In genomic region chr3:49248828-49249227, GRCh38 we compare ENCODE assay signal across 10 cellular contexts. TPM values are rescaled to one million over a fixed set of nuclear protein-coding genes. Genes with fewer than 3 reads are reported as not detected.
DNase-seq lines count a peak whose midpoint lies in the region; ATAC-seq, FAIRE-seq and TF ChIP-seq lines count a peak whose summit lies in the region.
"Had no signal": no experiment of that assay in that cellular context is flagged by ENCODE, and none has a peak within 500 bp of the region (broad histone marks: within the 10 kb centered on the region; RNA-seq: fewer than 3 reads in every experiment).

No MANE protein-coding gene starts in this region.

- DNase-seq in KBM-7 = peak; percentile 71
- DNase-seq in activated B cell treated with CpG ODN at 0.5 μM for 24 hours = no peak
- no peak for DNase-seq in left lung
- DNase-seq in suprapubic skin (ENCODE audit: low spot score in 2 of 2) = no peak
- DNase-seq in GM19240 (ENCODE audit: insufficient read length, low spot score) = no peak
- DNase-seq in activated CD4-positive, alpha-beta T cell treated with anti-CD3 and anti-CD28 coated beads, Interleukin-2, amount 50 U/mL, for 1 hour = no peak
- DNase-seq in retina = no peak
- DNase-seq in kidney = no peak
- DNase-seq: effector CD4-positive, alpha-beta T cell; stimulated activated naive CD4-positive, alpha-beta T cell treated with Interleukin-2 at 50 U/mL for 16 hours had no signal

- CTCF ChIA-PET in activated B cell treated with CpG ODN at 0.5 μM for 24 hours (lab: Charles Lee) = no interaction called here

- H3K27me3 ChIP-seq in left lung = no peaks in the 10 kb centered on the region
- H3K27me3 ChIP-seq in suprapubic skin = no peaks in the 10 kb centered on the region

- H3K4me3 ChIP-seq in left lung = no peak overlapping the region
- H3K4me3 ChIP-seq in suprapubic skin = no peak overlapping the region
- H3K4me3 ChIP-seq in kidney (ENCODE audit: low read length in 2 of 2) = no peak overlapping the region

- no peaks in the 10 kb centered on the region for H3K36me3 Mint-ChIP-seq in activated B cell treated with CpG ODN at 0.5 μM for 24 hours (ENCODE audit: low read depth)

- no peak overlapping the region for H3K4me3 Mint-ChIP-seq in activated B cell treated with CpG ODN at 0.5 μM for 24 hours

- peak; percentile 34 for ATAC-seq in activated B cell treated with CpG ODN at 0.5 μM for 24 hours (ENCODE audit: low read depth)
- ATAC-seq in left lung = peak; percentile 91

- POLR2A ChIA-PET in activated B cell treated with CpG ODN at 0.5 μM for 24 hours (lab: Charles Lee) = interaction anchor here (1.1 kb wide), 1 partner anchor 10 kb away, joined by 4 read pairs; no protein-coding TSS in a partner anchor

- no peaks in the 10 kb centered on the region for H3K36me3 ChIP-seq in left lung
- H3K36me3 ChIP-seq in suprapubic skin = no peaks in the 10 kb centered on the region
- H3K36me3 ChIP-seq in kidney (ENCODE audit: control insufficient read depth in 1 of 2, insufficient read depth in 2 of 2, low read length in 2 of 2) = no peaks in the 10 kb centered on the region

- H3K27ac ChIP-seq in left lung (peak overlapping the region; percentile 65 to 91), suprapubic skin (peak overlapping the region; percentile 36), kidney (ENCODE audit: low read depth in 2 of 2, low read length in 2 of 2) (peak overlapping the region in 1 of 2 donors; percentile 64)

- TF ChIP-seq POLR2A in suprapubic skin (IDR thresholded peaks at IDR 0.05) = no peak

- in situ Hi-C loops in KBM-7 (cut with MboI; ENCODE audit: low pct_unique_long_range_greater_than_20kb, low sequenced_read_pairs) = no loop called here

- H3K9me3 Mint-ChIP-seq in activated B cell treated with CpG ODN at 0.5 μM for 24 hours = no peaks in the 10 kb centered on the region

- no peak for FAIRE-seq in kidney (lab: Jason Lieb, UNC)

- no peak overlapping the region for H3K27ac Mint-ChIP-seq in activated B cell treated with CpG ODN at 0.5 μM for 24 hours

- H3K4me1 ChIP-seq in left lung = peaks cover 0 to 29% of the 10 kb centered on the region in 2 donors
- H3K4me1 ChIP-seq in suprapubic skin = peaks cover 10% of the 10 kb centered on the region
- no peaks in the 10 kb centered on the region for H3K4me1 ChIP-seq in kidney (ENCODE audit: control insufficient read depth in 1 of 2, insufficient read depth in 1 of 2, low read depth in 1 of 2, low read length in 2 of 2)

- no peaks in the 10 kb centered on the region for H3K27me3 Mint-ChIP-seq in activated B cell treated with CpG ODN at 0.5 μM for 24 hours

- H3K4me1 Mint-ChIP-seq in activated B cell treated with CpG ODN at 0.5 μM for 24 hours = peaks cover 4% of the 10 kb centered on the region

- no peak for TF ChIP-seq EP300 in suprapubic skin (IDR thresholded peaks at IDR 0.05)

- no peaks in the 10 kb centered on the region for H3K9me3 ChIP-seq in left lung
- no peaks in the 10 kb centered on the region for H3K9me3 ChIP-seq in suprapubic skin
- H3K9me3 ChIP-seq in kidney (ENCODE audit: control insufficient read depth in 1 of 2, low read length in 2 of 2) = no peaks in the 10 kb centered on the region

- intact Hi-C loops in activated B cell treated with CpG ODN at 0.5 μM for 24 hours (cut with micrococcal nuclease) (no loop called here), left lung (cut with DNase I) (no loop called here), kidney (cut with DNase I) (no loop called here)

- no peak overlapping the region for H3K9ac ChIP-seq in kidney (ENCODE audit: low read length in 2 of 2)

- no peak for TF ChIP-seq CTCF in activated B cell treated with CpG ODN at 0.5 μM for 24 hours (IDR thresholded peaks at IDR 0.05)
- TF ChIP-seq CTCF in left lung (IDR thresholded peaks at IDR 0.05) = no peak
- no peak for TF ChIP-seq CTCF in suprapubic skin (IDR thresholded peaks at IDR 0.05)
- TF ChIP-seq CTCF in kidney (IDR thresholded peaks at IDR 0.05; ENCODE audit: borderline replicate concordance, extremely low read depth, insufficient read depth) = no peak

RNA-seq across cellular contexts. Expression of gene C3orf62, which starts 28.2 kb away (rescaled TPM):
- total RNA-seq in activated B cell treated with CpG ODN at 0.5 μM for 24 hours (5.3 and 6.1 TPM in 2 replicates), left lung (1 to 10 TPM; 4.2 to 9.8 TPM), suprapubic skin (1 to 10 TPM; 5.9 to 9.0 (median 8.5) TPM), kidney (4.7 TPM)
- polyA plus RNA-seq in kidney (ENCODE audit: insufficient read depth, low read depth, low replicate concordance) = 7.0 TPM
